Comparison of ENCODE assay signal across 28 cellular contexts in the genomic region with DNA sequence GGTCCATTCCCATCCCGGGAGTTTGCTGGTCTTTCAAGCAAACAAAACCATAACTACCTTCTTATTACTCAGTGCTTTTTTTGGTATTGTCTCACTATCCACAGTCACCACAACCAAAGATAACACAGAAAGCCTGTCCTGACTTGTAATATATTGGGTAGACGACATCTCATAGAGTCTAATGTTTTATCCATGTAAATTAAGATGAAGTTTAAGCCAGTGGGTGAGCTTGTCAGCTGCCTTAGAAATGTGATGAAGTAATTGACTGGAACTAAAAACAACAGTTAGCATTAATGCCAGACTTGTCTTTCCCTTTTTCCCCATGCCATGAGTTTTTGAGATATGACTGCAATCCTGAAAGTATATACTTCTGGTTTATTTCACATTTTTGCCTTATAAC.
DNase-seq lines count a peak whose midpoint lies in the region; ATAC-seq and TF ChIP-seq lines count a peak whose summit lies in the region.
"Had no signal": no experiment of that assay in that cellular context is flagged by ENCODE, and none has a peak within 500 bp of the region (broad histone marks: within the 10 kb centered on the region; RNA-seq: fewer than 3 reads in every experiment).

No MANE protein-coding gene starts in this region.

- CTCF ChIA-PET in MCF 10A (lab: Yijun Ruan, JAX) = interaction anchor here (0.6 to 1.7 kb wide), 4 partner anchors 15 to 269 kb away, joined by 3 read pairs; no protein-coding TSS in a partner anchor

- no peaks in the 10 kb centered on the region for H3K27me3 ChIP-seq in breast epithelium
- H3K27me3 ChIP-seq in vagina = no peaks in the 10 kb centered on the region
- H3K27me3 ChIP-seq: ascending aorta, gastroesophageal sphincter, tibial nerve had no signal

- no peaks in the 10 kb centered on the region for H3K36me3 ChIP-seq in breast epithelium
- H3K36me3 ChIP-seq in vagina = no peaks in the 10 kb centered on the region
- H3K36me3 ChIP-seq: ascending aorta, gastroesophageal sphincter, tibial nerve had no signal

- no peak overlapping the region for H3K4me3 Mint-ChIP-seq in MCF 10A (ENCODE audit: unreplicated experiment)
- H3K4me3 Mint-ChIP-seq: activated B cell treated with CpG ODN at 0.5 μM for 24 hours; activated naive CD8-positive, alpha-beta T cell; CD8-positive, alpha-beta T cell; nephron progenitor cell; stimulated activated naive CD8-positive, alpha-beta T cell treated with anti-CD3 and anti-CD28 coated beads, Interleukin-15, amount 100 ng/mL, for 72 hours had no signal

- DNase-seq in breast epithelium (ENCODE audit: low spot score in 2 of 2) (no peak), MCF 10A (ENCODE audit: unreplicated experiment) (no peak), astrocyte of the hippocampus (ENCODE audit: low read depth, low spot score) (peak; percentile 52), fibroblast of the aortic adventitia (ENCODE audit: low read depth) (peak; percentile 72), vagina (ENCODE audit: extremely low spot score in 2 of 2) (no peak), NOMO-1 treated with DMSO at 0.1 percent for 48 hours (lab: John Stamatoyannopoulos, UW; ENCODE audit: unreplicated experiment) (no peak), NCI-H1417 (lab: John Stamatoyannopoulos, UW) (no peak)
- DNase-seq: 8988T; activated B cell treated with CpG ODN at 0.5 μM for 24 hours; activated CD4-positive, alpha-beta T cell treated with anti-CD3 and anti-CD28 coated beads, Interleukin-2, amount 50 U/mL, for 4 hours; activated CD8-positive, alpha-beta memory T cell treated with anti-CD3 and anti-CD28 coated beads, Interleukin-2, amount 50 U/mL, for 4 hours; CD8-positive, alpha-beta T cell; DMS 273 treated with DMSO at 0.1 percent for 48 hours; erythroblast; Kasumi-1; NCI-H1048; NCI-H1930; NCI-H2227 treated with DMSO at 0.1 percent for 48 hours; NCI-H774; nephron progenitor cell; right cardiac atrium; Right ventricle myocardium superior; stimulated activated naive CD8-positive, alpha-beta T cell treated with anti-CD3 and anti-CD28 coated beads, Interleukin-15, amount 100 ng/mL, for 72 hours had no signal

- H3K4me3 ChIP-seq in breast epithelium = no peak overlapping the region
- H3K4me3 ChIP-seq in fibroblast of the aortic adventitia (ENCODE audit: low read depth, low read length) = no peak overlapping the region
- H3K4me3 ChIP-seq in vagina = no peak overlapping the region
- H3K4me3 ChIP-seq: ascending aorta, gastroesophageal sphincter, tibial nerve had no signal

- H3K27ac ChIP-seq in breast epithelium (peak overlapping the region; percentile 27 to 45), vagina (peak overlapping the region; percentile 33)
- H3K27ac ChIP-seq: ascending aorta, tibial nerve had no signal

- TF ChIP-seq CTCF in breast epithelium (IDR thresholded peaks at IDR 0.05) (no peak), MCF 10A (IDR thresholded peaks at IDR 0.05; ENCODE audit: unreplicated experiment) (no peak), fibroblast of the aortic adventitia (IDR thresholded peaks at IDR 0.05; ENCODE audit: insufficient read depth, low read length) (no peak), vagina (IDR thresholded peaks at IDR 0.05) (no peak)

- no peaks in the 10 kb centered on the region for H3K4me1 ChIP-seq in breast epithelium
- H3K4me1 ChIP-seq in vagina = peaks cover 12% of the 10 kb centered on the region

- no TSS peak for BruUV-seq in MCF 10A (replicated peaks; lab: Mats Ljungman, UMichigan)

- no peak overlapping the region for H3K27ac Mint-ChIP-seq in MCF 10A (ENCODE audit: low read depth, unreplicated experiment)
- H3K27ac Mint-ChIP-seq: activated B cell treated with CpG ODN at 0.5 μM for 24 hours; activated naive CD8-positive, alpha-beta T cell; CD8-positive, alpha-beta T cell; nephron progenitor cell; stimulated activated naive CD8-positive, alpha-beta T cell treated with anti-CD3 and anti-CD28 coated beads, Interleukin-15, amount 100 ng/mL, for 72 hours had no signal

- H3K9me3 Mint-ChIP-seq in MCF 10A (ENCODE audit: unreplicated experiment) = peaks cover 8% of the 10 kb centered on the region
- H3K9me3 Mint-ChIP-seq: activated B cell treated with CpG ODN at 0.5 μM for 24 hours; CD8-positive, alpha-beta T cell; stimulated activated naive CD8-positive, alpha-beta T cell treated with anti-CD3 and anti-CD28 coated beads, Interleukin-15, amount 100 ng/mL, for 72 hours had no signal

- ATAC-seq in HG03159 (IDR thresholded peaks at IDR 0.05; ENCODE audit: unreplicated experiment) = no peak
- ATAC-seq: CD8-positive, alpha-beta T cell; gastroesophageal sphincter; right cardiac atrium; stimulated activated naive CD8-positive, alpha-beta T cell treated with anti-CD3 and anti-CD28 coated beads, Interleukin-15, amount 100 ng/mL, for 72 hours had no signal

- no peaks in the 10 kb centered on the region for H3K27me3 Mint-ChIP-seq in MCF 10A (ENCODE audit: insufficient read depth, unreplicated experiment)
- H3K27me3 Mint-ChIP-seq: activated B cell treated with CpG ODN at 0.5 μM for 24 hours had no signal

- H3K9me3 ChIP-seq in breast epithelium (no peaks in the 10 kb centered on the region), vagina (no peaks in the 10 kb centered on the region)
- H3K9me3 ChIP-seq: ascending aorta, gastroesophageal sphincter had no signal

- TF ChIP-seq POLR2A in breast epithelium (IDR thresholded peaks at IDR 0.05) (no peak), vagina (IDR thresholded peaks at IDR 0.05) (no peak)

- H3K4me1 Mint-ChIP-seq in MCF 10A (ENCODE audit: insufficient read depth, unreplicated experiment) = peaks cover 15% of the 10 kb centered on the region
- H3K4me1 Mint-ChIP-seq: activated B cell treated with CpG ODN at 0.5 μM for 24 hours had no signal

- no peaks in the 10 kb centered on the region for H3K36me3 Mint-ChIP-seq in MCF 10A (ENCODE audit: insufficient read depth, unreplicated experiment)
- H3K36me3 Mint-ChIP-seq: activated naive CD8-positive, alpha-beta T cell; CD8-positive, alpha-beta T cell had no signal

- intact Hi-C loops in breast epithelium (cut with DNase I; ENCODE audit: low total_unique reads) (no loop called here), MCF 10A (cut with micrococcal nuclease) (no loop called here), vagina (cut with DNase I) (no loop called here)

- POLR2A ChIA-PET in MCF 10A (lab: Yijun Ruan, JAX) = interaction anchor here (0.6 kb wide), 1 partner anchor 191 kb away, joined by 3 read pairs; no protein-coding TSS in a partner anchor

Comparison
In these comparisons a context has a peak if more than half of its experiments do, and no peak if none do; other contexts are left out.
1. DNase-seq: peak in astrocyte of the hippocampus (single experiment) and fibroblast of the aortic adventitia (single experiment); none in breast epithelium (0 of 2), MCF 10A (single experiment), vagina (0 of 2), NOMO-1 treated with DMSO at 0.1 percent for 48 hours (single experiment) and NCI-H1417 (0 of 3).